Comparison of ENCODE assay signal across 24 cellular contexts in the genomic region with DNA sequence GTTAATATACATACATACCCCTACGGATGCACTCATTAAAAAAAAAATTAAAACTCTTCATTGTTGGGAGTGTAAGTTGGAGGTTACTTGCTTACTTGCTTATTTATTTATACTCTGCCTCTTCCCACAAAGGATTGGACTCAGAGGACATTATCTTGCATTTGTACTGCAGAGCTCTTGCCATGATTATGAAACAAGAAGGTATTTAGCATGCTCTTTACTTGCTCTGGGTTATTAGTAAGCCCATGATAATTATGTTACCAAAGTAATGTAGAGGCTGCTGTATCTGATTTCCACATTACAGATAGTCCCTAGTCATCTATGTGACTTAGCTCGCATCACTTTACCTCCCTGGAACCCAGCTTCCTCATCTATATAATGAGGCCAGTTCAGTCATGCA.
"Had no signal": no experiment of that assay in that cellular context is flagged by ENCODE, and none has a peak within 500 bp of the region (broad histone marks: within the 10 kb centered on the region; RNA-seq: fewer than 3 reads in every experiment).

No MANE protein-coding gene starts in this region.

- DNase-seq: activated CD4-positive, alpha-beta T cell treated with anti-CD3 and anti-CD28 coated beads, Interleukin-2, amount 10 ng/mL, durations not matched to agents 7 days and 5 days; activated CD8-positive, alpha-beta T cell treated with anti-CD3 and anti-CD28 coated beads, Interleukin-2, amount 10 ng/mL, durations not matched to agents 7 days and 5 days; activated naive CD4-positive, alpha-beta T cell treated with Interleukin-2 at 50 U/mL for 16 hours; activated T-cell treated with anti-CD3 and anti-CD28 coated beads, Interleukin-2, amount 50 U/mL, for 24 hours; aorta; brain microvascular endothelial cell; cerebellar nuclear complex; effector CD8-positive, alpha-beta T cell; hypothalamus; right lobe of liver; stimulated activated CD4-positive, alpha-beta T cell treated with anti-CD3 and anti-CD28 coated beads, Interleukin-4, amount 100 ng/mL, for 24 hours; T-helper 1 cell; T-helper 9 cell; testis; upper lobe of left lung had no signal

- H3K79me2 ChIP-seq: parathyroid adenoma had no signal

- H3K4me3 Mint-ChIP-seq: activated CD4-positive, alpha-beta T cell treated with anti-CD3 and anti-CD28 coated beads, Interleukin-2, amount 10 ng/mL, durations not matched to agents 7 days and 5 days; activated CD8-positive, alpha-beta T cell treated with anti-CD3 and anti-CD28 coated beads, Interleukin-2, amount 10 ng/mL, durations not matched to agents 7 days and 5 days; activated T-cell treated with anti-CD3 and anti-CD28 coated beads, Interleukin-2, amount 50 U/mL, for 24 hours; dendritic cell treated with granulocyte-macrophage colony-stimulating factor and Interleukin-4, amounts not matched to agents 40 ng/mL and 50 ng/mL, for 4 days; mesothelial cell of epicardium; natural killer cell treated with Interleukin-12 subunit alpha and Interleukin-12 subunit beta and Interleukin-15 and Interleukin-18, amount 100 ng/mL, for 72 hours; stimulated activated effector memory CD8-positive, alpha-beta T cell treated with anti-CD3 and anti-CD28 coated beads, Interleukin-12 subunit alpha, Interleukin-12 subunit beta, amount 100 ng/mL, for 72 hours had no signal

- H3K9ac ChIP-seq: parathyroid adenoma had no signal

- H3K4me1 ChIP-seq: parathyroid adenoma, right lobe of liver, testis, upper lobe of left lung had no signal

- H3K36me3 ChIP-seq: brain microvascular endothelial cell, esophagus muscularis mucosa, right lobe of liver, upper lobe of left lung had no signal

- H3K27ac Mint-ChIP-seq: activated CD4-positive, alpha-beta T cell treated with anti-CD3 and anti-CD28 coated beads, Interleukin-2, amount 10 ng/mL, durations not matched to agents 7 days and 5 days; activated CD8-positive, alpha-beta T cell treated with anti-CD3 and anti-CD28 coated beads, Interleukin-2, amount 10 ng/mL, durations not matched to agents 7 days and 5 days; activated T-cell treated with anti-CD3 and anti-CD28 coated beads, Interleukin-2, amount 50 U/mL, for 24 hours; activated T-helper 2 cell treated with anti-CD3 and anti-CD28 coated beads, Interferon-gamma antibody, Interleukin-2, Interleukin-4, amounts not matched to agents 10 μg/mL and 5 μg/mL and 100 μg/mL, durations not matched to agents 14 hours and 24 hours and 36 hours; dendritic cell treated with granulocyte-macrophage colony-stimulating factor and Interleukin-4, amounts not matched to agents 40 ng/mL and 50 ng/mL, for 4 days; mesothelial cell of epicardium; natural killer cell treated with Interleukin-12 subunit alpha and Interleukin-12 subunit beta and Interleukin-15 and Interleukin-18, amount 100 ng/mL, for 72 hours; stimulated activated effector memory CD8-positive, alpha-beta T cell treated with anti-CD3 and anti-CD28 coated beads, Interleukin-12 subunit alpha, Interleukin-12 subunit beta, amount 100 ng/mL, for 72 hours had no signal

- ATAC-seq: activated CD4-positive, CD25-positive, alpha-beta regulatory T cell treated with anti-CD3 and anti-CD28 coated beads, Interleukin-2, amount 50 U/mL, for 24 hours; activated CD8-positive, alpha-beta T cell treated with anti-CD3 and anti-CD28 coated beads, Interleukin-2, amount 10 ng/mL, durations not matched to agents 7 days and 5 days; natural killer cell treated with Interleukin-12 subunit alpha and Interleukin-12 subunit beta and Interleukin-15 and Interleukin-18, amount 100 ng/mL, for 72 hours; right lobe of liver; stimulated activated effector memory CD8-positive, alpha-beta T cell treated with anti-CD3 and anti-CD28 coated beads, Interleukin-12 subunit alpha, Interleukin-12 subunit beta, amount 100 ng/mL, for 72 hours had no signal

- H3K27me3 Mint-ChIP-seq: activated CD4-positive, alpha-beta T cell treated with anti-CD3 and anti-CD28 coated beads, Interleukin-2, amount 10 ng/mL, durations not matched to agents 7 days and 5 days; dendritic cell treated with granulocyte-macrophage colony-stimulating factor and Interleukin-4, amounts not matched to agents 40 ng/mL and 50 ng/mL, for 4 days; natural killer cell treated with Interleukin-12 subunit alpha and Interleukin-12 subunit beta and Interleukin-15 and Interleukin-18, amount 100 ng/mL, for 72 hours had no signal

- H3K27me3 ChIP-seq: brain microvascular endothelial cell, esophagus muscularis mucosa, right lobe of liver, testis, upper lobe of left lung had no signal

- H3K36me3 Mint-ChIP-seq: mesothelial cell of epicardium; natural killer cell treated with Interleukin-12 subunit alpha and Interleukin-12 subunit beta and Interleukin-15 and Interleukin-18, amount 100 ng/mL, for 72 hours; stimulated activated effector memory CD8-positive, alpha-beta T cell treated with anti-CD3 and anti-CD28 coated beads, Interleukin-12 subunit alpha, Interleukin-12 subunit beta, amount 100 ng/mL, for 72 hours had no signal

- H3K9me3 ChIP-seq: esophagus muscularis mucosa, right lobe of liver, testis, upper lobe of left lung had no signal

- H3K4me3 ChIP-seq: esophagus muscularis mucosa, lung, right lobe of liver, testis, upper lobe of left lung had no signal

- H3K27ac ChIP-seq: brain microvascular endothelial cell, esophagus muscularis mucosa, parathyroid adenoma, right lobe of liver, testis, upper lobe of left lung had no signal

- H3K9me3 Mint-ChIP-seq: activated CD4-positive, alpha-beta T cell treated with anti-CD3 and anti-CD28 coated beads, Interleukin-2, amount 10 ng/mL, durations not matched to agents 7 days and 5 days; activated T-helper 2 cell treated with anti-CD3 and anti-CD28 coated beads, Interferon-gamma antibody, Interleukin-2, Interleukin-4, amounts not matched to agents 10 μg/mL and 5 μg/mL and 100 μg/mL, durations not matched to agents 14 hours and 24 hours and 36 hours; mesothelial cell of epicardium had no signal

- H2AFZ ChIP-seq: parathyroid adenoma had no signal
